ENCODE assay signal across 24 cellular contexts in genomic region chr14:51523243-51523642, GRCh38.
"Had no signal": no experiment of that assay in that cellular context is flagged by ENCODE, and none has a peak within 500 bp of the region (broad histone marks: within the 10 kb centered on the region; RNA-seq: fewer than 3 reads in every experiment).

No MANE protein-coding gene starts in this region.

- H3K27ac ChIP-seq: lower lobe of right lung, neutrophil, parathyroid adenoma, prostate gland, right atrium auricular region, testis, tibial artery had no signal

- H3K9ac ChIP-seq: parathyroid adenoma had no signal

- DNase-seq: cortex of kidney; effector memory CD8-positive, alpha-beta T cell; hypothalamus; immature natural killer cell; islet precursor cell; left ventricle myocardium superior; lower lobe of right lung; natural killer cell; stimulated activated CD4-positive, alpha-beta T cell treated with anti-CD3 and anti-CD28 coated beads, Interleukin-2, amount 100 ng/mL, for 24 hours; stimulated activated CD4-positive, alpha-beta T cell treated with anti-CD3 and anti-CD28 coated beads, Interleukin-4, amount 100 ng/mL, for 24 hours; stimulated activated naive CD8-positive, alpha-beta T cell treated with anti-CD3 and anti-CD28 coated beads, Interleukin-15, Interleukin-2, amounts not matched to agents 100 U/mL and 50 U/mL, for 24 hours; substantia nigra; testis; tibial artery had no signal

- H3K79me2 ChIP-seq: parathyroid adenoma had no signal

- H3K27ac Mint-ChIP-seq: effector memory CD8-positive, alpha-beta T cell; immature natural killer cell; natural killer cell; stimulated activated memory B cell treated with anti-CD40 and anti-IgM and Interleukin-4, amounts not matched to agents 10 μg/mL and 1 μg/mL and 100 μg/mL, for 72 hours; type B pancreatic cell had no signal

- H3K27me3 ChIP-seq: right atrium auricular region, testis, tibial artery had no signal

- H3K4me1 ChIP-seq: lower lobe of right lung, parathyroid adenoma, prostate gland, right atrium auricular region, testis, tibial artery had no signal

- H3K4me1 Mint-ChIP-seq: immature natural killer cell; natural killer cell; stimulated activated memory B cell treated with anti-CD40 and anti-IgM and Interleukin-4, amounts not matched to agents 10 μg/mL and 1 μg/mL and 100 μg/mL, for 72 hours had no signal

- H3K36me3 ChIP-seq: lower lobe of right lung, neutrophil, prostate gland, right atrium auricular region, tibial artery had no signal

- H3K4me3 ChIP-seq: lower lobe of right lung, prostate gland, right atrium auricular region, testis, tibial artery had no signal

- ATAC-seq: effector memory CD8-positive, alpha-beta T cell; left ventricle myocardium superior; lower lobe of right lung; natural killer cell; sciatic nerve; stimulated activated memory B cell treated with anti-CD40 and anti-IgM and Interleukin-4, amounts not matched to agents 10 μg/mL and 1 μg/mL and 100 μg/mL, for 72 hours had no signal

- H3K9me3 ChIP-seq: lower lobe of right lung, neutrophil, prostate gland, testis, tibial artery had no signal

- FAIRE-seq: endometrium, frontal cortex had no signal

- H3K36me3 Mint-ChIP-seq: immature natural killer cell; natural killer cell; stimulated activated memory B cell treated with anti-CD40 and anti-IgM and Interleukin-4, amounts not matched to agents 10 μg/mL and 1 μg/mL and 100 μg/mL, for 72 hours; type B pancreatic cell had no signal

- H3K9me3 Mint-ChIP-seq: effector memory CD8-positive, alpha-beta T cell; immature natural killer cell; natural killer cell; type B pancreatic cell had no signal

- H3K4me3 Mint-ChIP-seq: effector memory CD8-positive, alpha-beta T cell; immature natural killer cell; natural killer cell; neural crest cell; stimulated activated memory B cell treated with anti-CD40 and anti-IgM and Interleukin-4, amounts not matched to agents 10 μg/mL and 1 μg/mL and 100 μg/mL, for 72 hours; type B pancreatic cell had no signal

- H2AFZ ChIP-seq: parathyroid adenoma had no signal
